In the genomic region with DNA sequence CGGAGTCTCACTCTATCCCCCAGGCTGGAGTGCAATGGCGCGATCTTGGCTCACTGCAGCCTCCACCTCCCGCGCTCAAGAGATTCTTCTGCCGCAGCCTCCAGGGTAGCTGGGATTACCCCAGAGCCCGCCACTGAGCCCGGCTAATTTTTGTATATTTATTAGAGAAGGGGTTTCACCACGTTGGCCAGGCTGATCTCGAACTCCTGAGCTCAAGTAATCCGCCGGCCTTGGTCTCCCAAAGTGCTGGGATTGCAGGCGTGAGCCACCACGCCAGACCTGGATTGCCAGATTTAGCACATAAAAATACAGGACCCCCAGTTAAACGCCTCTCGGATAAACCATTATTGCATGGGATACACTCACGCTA, we compare ENCODE assay signal across 8 cellular contexts. TPM values are rescaled to one million over a fixed set of nuclear protein-coding genes. Genes with fewer than 3 reads are reported as not detected.
DNase-seq lines count a peak whose midpoint lies in the region; ATAC-seq and TF ChIP-seq lines count a peak whose summit lies in the region.

No MANE protein-coding gene starts in this region.

- H3K4me3 ChIP-seq in cardiac muscle cell, result no peak overlapping the region
- peak overlapping the region; percentile 91 to 99 (median 92) for H3K4me3 ChIP-seq in breast epithelium
- H3K4me3 ChIP-seq in vagina, result peak overlapping the region in 1 of 2 donors; percentile 98

- H3K4me1 ChIP-seq in cardiac muscle cell (ENCODE audit: low read depth) (peaks cover 9% of the 10 kb centered on the region), breast epithelium (peaks cover 0 to 8% of the 10 kb centered on the region in 2 donors), vagina (peaks cover 9% of the 10 kb centered on the region)

- intact Hi-C loops in Right ventricle myocardium inferior (cut with DNase I), result loop anchor here (1.0 to 5.0 kb wide), 4 partner anchors 200 to 620 kb away; a partner anchor contains a TSS
- intact Hi-C loops in breast epithelium (cut with DNase I; ENCODE audit: low total_unique reads), result no loop called here
- intact Hi-C loops in vagina (cut with DNase I), result loop anchor here (5.0 kb wide), 1 partner anchor 315 kb away; a partner anchor contains a TSS

- H3K9me3 ChIP-seq in cardiac muscle cell (ENCODE audit: low read depth) (no peaks in the 10 kb centered on the region), breast epithelium (no peaks in the 10 kb centered on the region), vagina (no peaks in the 10 kb centered on the region)

- H3K27ac Mint-ChIP-seq in naive B cell, result peak overlapping the region in 5 of 6 donors; percentile 87 to 98 (median 95)

- H3K27me3 Mint-ChIP-seq in naive B cell, result no peaks in the 10 kb centered on the region

- peaks cover 22% of the 10 kb centered on the region for H3K36me3 ChIP-seq in cardiac muscle cell
- H3K36me3 ChIP-seq in breast epithelium, result no peaks in the 10 kb centered on the region
- H3K36me3 ChIP-seq in vagina, result peaks cover 0 to 18% of the 10 kb centered on the region in 2 donors

- peak overlapping the region; percentile 86 to 98 (median 90) for H3K4me3 Mint-ChIP-seq in naive B cell

- ATAC-seq in Right ventricle myocardium inferior (no peak), naive B cell (ENCODE audit: low read depth in 2 of 2) (no peak), HG03025 (IDR thresholded peaks at IDR 0.05; ENCODE audit: low FRiP score, unreplicated experiment) (no peak), GM18517 (IDR thresholded peaks at IDR 0.05; ENCODE audit: unreplicated experiment) (no peak)

- H3K4me1 Mint-ChIP-seq in naive B cell, result peaks cover 12 to 26% (median 14%) of the 10 kb centered on the region in 3 donors

- DNase-seq in cardiac muscle cell (ENCODE audit: low read depth in 1 of 2, low spot score in 1 of 2), result no peak
- no peak for DNase-seq in Right ventricle myocardium inferior (ENCODE audit: missing footprints)
- no peak for DNase-seq in breast epithelium (ENCODE audit: low spot score in 2 of 2)
- DNase-seq in naive B cell, result no peak
- DNase-seq in vagina (ENCODE audit: extremely low spot score in 2 of 2), result no peak
- no peak for DNase-seq in GM19238 (ENCODE audit: insufficient read length, low spot score)

- peaks cover 7 to 15% of the 10 kb centered on the region in 2 donors for H3K36me3 Mint-ChIP-seq in naive B cell

- H3K27me3 ChIP-seq in cardiac muscle cell, result no peaks in the 10 kb centered on the region
- H3K27me3 ChIP-seq in breast epithelium, result no peaks in the 10 kb centered on the region
- no peaks in the 10 kb centered on the region for H3K27me3 ChIP-seq in vagina

- TF ChIP-seq POLR2A in breast epithelium (IDR thresholded peaks at IDR 0.05), result no peak
- TF ChIP-seq POLR2A in vagina (IDR thresholded peaks at IDR 0.05), result no peak

- peak overlapping the region; percentile 12 for H3K27ac ChIP-seq in cardiac muscle cell
- peak overlapping the region; percentile 96 to 99 for H3K27ac ChIP-seq in breast epithelium
- peak overlapping the region; percentile 96 for H3K27ac ChIP-seq in vagina

- H3K9me3 Mint-ChIP-seq in naive B cell, result peaks cover 0 to 4% (median 0%) of the 10 kb centered on the region in 7 donors

- TF ChIP-seq CTCF in cardiac muscle cell (IDR thresholded peaks at IDR 0.05; ENCODE audit: low read depth, low read length) (no peak), breast epithelium (IDR thresholded peaks at IDR 0.05) (no peak), vagina (IDR thresholded peaks at IDR 0.05) (no peak)

RNA-seq across cellular contexts. Expression of a gene that starts 0.4 kb away (rescaled TPM):
- total RNA-seq in cardiac muscle cell (29.3 and 50.8 TPM in 2 replicates), Right ventricle myocardium inferior (11.8 TPM), breast epithelium (10 to 100 TPM; 42.6 to 74.9 (median 51.5) TPM), vagina (30.4 TPM)
- polyA plus RNA-seq in cardiac muscle cell (43.0 and 53.0 TPM in 2 replicates), naive B cell (ENCODE audit: low read depth in 6 of 6) (10 to 100 TPM; 13.7 to 21.6 (median 15.1) TPM)

RNA-seq across cellular contexts. Expression of a gene that starts 30.9 kb away (rescaled TPM):
- not detected in 2 replicates for total RNA-seq in cardiac muscle cell
- polyA plus RNA-seq in cardiac muscle cell, result 1.2 TPM in 1 of 2 replicates, not detected in the other
- total RNA-seq in Right ventricle myocardium inferior, result not detected
- total RNA-seq in breast epithelium, result not detected
- polyA plus RNA-seq in naive B cell (ENCODE audit: low read depth in 6 of 6), result under 1 TPM in 2 of 6 donors, not detected in 4; 0.11 to 0.31 TPM
- not detected for total RNA-seq in vagina

Comparison
In these comparisons a context has a peak if more than half of its experiments do, and no peak if none do; other contexts are left out.
1. H3K27ac ChIP-seq: peak in every context shown above with its lines; median percentile 98 in breast epithelium; 96 in vagina; 12 in cardiac muscle cell.